ENCODE assay signal across 20 cellular contexts in genomic region chr14:29687071-29687765, GRCh38.
DNase-seq lines count a peak whose midpoint lies in the region; ATAC-seq, FAIRE-seq and TF ChIP-seq lines count a peak whose summit lies in the region.
"Had no signal": no experiment of that assay in that cellular context is flagged by ENCODE, and none has a peak within 500 bp of the region (broad histone marks: within the 10 kb centered on the region; RNA-seq: fewer than 3 reads in every experiment).

No MANE protein-coding gene starts in this region.

- intact Hi-C loops in mammary epithelial cell (cut with micrococcal nuclease) = no loop called here

- H3K27me3 Mint-ChIP-seq in astrocyte (ENCODE audit: low read depth, unreplicated experiment) (no peaks in the 10 kb centered on the region), nephron progenitor cell (ENCODE audit: low read depth, poor library complexity) (no peaks in the 10 kb centered on the region)
- H3K27me3 Mint-ChIP-seq: CD4-positive, alpha-beta T cell; IgD-negative memory B cell had no signal

- in situ Hi-C loops in mammary epithelial cell (cut with MboI; ENCODE audit: low sequenced_read_pairs in 2 of 2) = no loop called here

- H4K20me1 ChIP-seq in astrocyte (ENCODE audit: insufficient read depth, low read length) = no peaks in the 10 kb centered on the region
- no peaks in the 10 kb centered on the region for H4K20me1 ChIP-seq in mammary epithelial cell (ENCODE audit: insufficient read depth, low read length)

- ATAC-seq in HG02759 (IDR thresholded peaks at IDR 0.05; ENCODE audit: unreplicated experiment) = no peak
- ATAC-seq: GM23338 had no signal

- H3K4me1 Mint-ChIP-seq in astrocyte (ENCODE audit: low read depth, unreplicated experiment) (no peaks in the 10 kb centered on the region), nephron progenitor cell (peaks cover 8% of the 10 kb centered on the region)
- H3K4me1 Mint-ChIP-seq: GM23338, IgD-negative memory B cell had no signal

- H3K9me3 ChIP-seq in astrocyte (ENCODE audit: insufficient read depth, low read depth, low read length) = no peaks in the 10 kb centered on the region
- H3K9me3 ChIP-seq in mammary epithelial cell (replicated peaks; ENCODE audit: insufficient read depth, low read length) = peaks cover 24% of the 10 kb centered on the region

- DNase-seq in astrocyte (ENCODE audit: low read depth) (peak; percentile 14), iris pigment epithelial cell (ENCODE audit: low read depth) (peak; percentile 41), nephron progenitor cell (no peak), mammary epithelial cell (no peak)
- no peak for DNase-seq in stimulated activated CD8-positive, alpha-beta memory T cell treated with anti-CD3 and anti-CD28 coated beads, Interleukin-4, amount 100 ng/mL, for 48 hours
- DNase-seq in stimulated activated CD4-positive, alpha-beta T cell treated with anti-CD3 and anti-CD28 coated beads, Interleukin-4, amount 100 ng/mL, for 4 hours = no peak
- DNase-seq: ACHN; AML-193; CD4-positive, alpha-beta T cell; DMS153; DMS79; GF-D8; HCEC 1CT had no signal

- dilution Hi-C loops in mammary epithelial cell (cut with HindIII; ENCODE audit: low sequenced_read_pairs) = no loop called here

- no peaks in the 10 kb centered on the region for H3K4me1 ChIP-seq in astrocyte (ENCODE audit: insufficient read depth, low read length)
- no peaks in the 10 kb centered on the region for H3K4me1 ChIP-seq in mammary epithelial cell (ENCODE audit: insufficient read depth, low read length)

- H3K9ac ChIP-seq in astrocyte (ENCODE audit: low read length) (no peak overlapping the region), mammary epithelial cell (ENCODE audit: insufficient read depth, low read length) (no peak overlapping the region)

- no peaks in the 10 kb centered on the region for H3K9me3 Mint-ChIP-seq in astrocyte (ENCODE audit: unreplicated experiment)
- H3K9me3 Mint-ChIP-seq in nephron progenitor cell = no peaks in the 10 kb centered on the region
- H3K9me3 Mint-ChIP-seq: GM23338 had no signal

- H3K79me2 ChIP-seq in astrocyte (ENCODE audit: insufficient read depth, low read length) (no peaks in the 10 kb centered on the region), mammary epithelial cell (ENCODE audit: insufficient read depth, low read length) (no peaks in the 10 kb centered on the region)

- H3K36me3 ChIP-seq in astrocyte (ENCODE audit: insufficient read depth, low read length) = no peaks in the 10 kb centered on the region
- no peaks in the 10 kb centered on the region for H3K36me3 ChIP-seq in mammary epithelial cell (ENCODE audit: insufficient read depth, low read length)

- H3K27ac Mint-ChIP-seq in astrocyte (ENCODE audit: unreplicated experiment) (no peak overlapping the region), nephron progenitor cell (peak overlapping the region; percentile 17)
- H3K27ac Mint-ChIP-seq: CD4-positive, alpha-beta T cell; GM23338; IgD-negative memory B cell had no signal

- no peak overlapping the region for H2AFZ ChIP-seq in astrocyte (ENCODE audit: low read depth, low read length)
- no peak overlapping the region for H2AFZ ChIP-seq in mammary epithelial cell (ENCODE audit: low read depth, low read length)
- H2AFZ ChIP-seq: GM23338 had no signal

- no peak overlapping the region for H3K4me2 ChIP-seq in astrocyte (ENCODE audit: low read length)
- H3K4me2 ChIP-seq in mammary epithelial cell (ENCODE audit: insufficient read depth, low read depth, low read length) = no peak overlapping the region
- H3K4me2 ChIP-seq: GM23338 had no signal

- no peak for FAIRE-seq in astrocyte (lab: Jason Lieb, UNC)
- FAIRE-seq: A204.1, H54 had no signal

- CTCF ChIA-PET in mammary epithelial cell (lab: Charles Lee; ENCODE audit: low non-redundant PET) = no interaction called here

- BruUV-seq in mammary epithelial cell (replicated peaks; lab: Mats Ljungman, UMichigan) = no TSS peak

- H3K27ac ChIP-seq in astrocyte (ENCODE audit: low read depth, low read length) = no peak overlapping the region
- H3K27ac ChIP-seq in mammary epithelial cell (ENCODE audit: insufficient read depth, low read depth, low read length) = no peak overlapping the region
- H3K27ac ChIP-seq: C4-2B, HL-60 had no signal

- 86% methylated on average over 5 of the region's 5 CpGs for WGBS in mammary epithelial cell (ENCODE audit: low coverage, missing lambda C conversion rate)

- H3K4me3 ChIP-seq in astrocyte (ENCODE audit: insufficient read depth, low read depth, low read length) (no peak overlapping the region), mammary epithelial cell (replicated peaks in 1 of 3; ENCODE audit: insufficient read depth in 1 of 3, low read depth in 2 of 3, low read length in 3 of 3) (no peak overlapping the region)
- H3K4me3 ChIP-seq: GM23338 had no signal

- H3K27me3 ChIP-seq in astrocyte (ENCODE audit: insufficient read depth, low read length) (no peaks in the 10 kb centered on the region), mammary epithelial cell (ENCODE audit: insufficient read depth, low read length) (no peaks in the 10 kb centered on the region)

- TF ChIP-seq CTCF in astrocyte (IDR thresholded peaks at IDR 0.05; ENCODE audit: insufficient read depth, low read depth, low read length) (no peak), nephron progenitor cell (IDR thresholded peaks at IDR 0.05) (no peak), mammary epithelial cell (conservative IDR thresholded peaks at IDR 0.05 in 1 of 2, IDR thresholded peaks at IDR 0.05 in 1 of 2; ENCODE audit: extremely low read depth in 1 of 2, insufficient read depth in 1 of 2, low read depth in 1 of 2, low read length in 2 of 2) (no peak)

- H3K36me3 Mint-ChIP-seq in astrocyte (ENCODE audit: low read depth, unreplicated experiment) (no peaks in the 10 kb centered on the region), nephron progenitor cell (ENCODE audit: low read depth) (no peaks in the 10 kb centered on the region)

- H3K4me3 Mint-ChIP-seq in astrocyte (ENCODE audit: unreplicated experiment) (no peak overlapping the region), nephron progenitor cell (no peak overlapping the region)
- H3K4me3 Mint-ChIP-seq: CD4-positive, alpha-beta T cell; GM23338; IgD-negative memory B cell had no signal

Comparison
In these comparisons a context has a peak if more than half of its experiments do, and no peak if none do; other contexts are left out.
1. DNase-seq: peak in astrocyte (single experiment) and iris pigment epithelial cell (single experiment); none in nephron progenitor cell (single experiment), stimulated activated CD8-positive, alpha-beta memory T cell treated with anti-CD3 and anti-CD28 coated beads, Interleukin-4, amount 100 ng/mL, for 48 hours (single experiment), stimulated activated CD4-positive, alpha-beta T cell treated with anti-CD3 and anti-CD28 coated beads, Interleukin-4, amount 100 ng/mL, for 4 hours (0 of 2) and mammary epithelial cell (single experiment).